ENCODE assay signal across 2 cellular contexts in the genomic region with DNA sequence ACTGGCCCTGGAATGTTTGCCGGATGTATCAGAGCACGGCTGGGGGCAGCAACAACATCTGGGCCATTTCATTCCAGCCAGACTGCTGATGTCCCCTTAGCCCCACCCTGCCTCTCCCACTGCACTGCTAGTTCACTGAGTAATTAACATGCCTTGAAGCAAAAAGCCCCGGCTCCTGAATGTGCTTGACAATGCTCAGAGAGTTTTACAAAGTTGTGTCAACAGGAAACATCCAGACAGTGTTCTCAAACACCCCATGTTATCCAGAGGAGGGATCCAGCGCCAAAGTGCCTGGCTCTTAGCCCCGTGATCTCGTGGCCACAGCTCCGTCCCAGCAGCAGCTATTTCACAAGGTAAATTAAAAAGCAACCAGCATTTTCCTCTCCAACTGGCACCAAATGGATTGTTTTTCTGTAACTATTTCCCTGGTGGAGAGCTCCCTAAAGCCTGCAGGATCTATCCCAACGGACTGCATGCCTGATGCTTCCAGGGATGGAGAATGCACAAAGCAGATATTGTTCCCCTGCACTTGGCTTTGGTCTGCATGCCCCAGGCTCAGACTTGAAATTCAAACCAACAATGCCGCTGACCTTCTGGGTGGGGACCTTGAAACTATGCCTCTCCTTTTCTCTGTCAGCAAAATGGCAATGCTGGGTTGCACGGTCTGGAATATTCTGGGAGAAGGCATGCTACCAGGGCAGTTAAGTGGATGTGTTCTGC.
TF ChIP-seq lines count a peak whose summit lies in the region.

No MANE protein-coding gene starts in this region.

TF ChIP-seq in PFSK-1, 5 proteins besides CTCF, POLR2A, EP300 and RAD21 (continued from another document):
- TF ChIP-seq REST (IDR thresholded peaks at IDR 0.05; ENCODE audit: insufficient read depth in 1 of 2, low read depth in 2 of 2, low read length in 2 of 2), result peak in 1 of 2 experiments; percentile 70; a peak in 2 of 4 replicates
- TF ChIP-seq POLR2AphosphoS5 (IDR thresholded peaks at IDR 0.05; ENCODE audit: low read depth, low read length), result no peak
- peak; percentile 84 for TF ChIP-seq FOXP2 (optimal IDR thresholded peaks at IDR 0.05; ENCODE audit: borderline replicate concordance, extremely low read depth, extremely low read length, insufficient read depth)
- no peak for TF ChIP-seq SIN3A (IDR thresholded peaks at IDR 0.05; ENCODE audit: borderline replicate concordance, insufficient read depth, low read length)

TF ChIP-seq in H1, 55 proteins besides CTCF, POLR2A, EP300 and RAD21 (continued from another document):
- TF ChIP-seq CREB1 (IDR thresholded peaks at IDR 0.05) (no peak), SIX5 (IDR thresholded peaks at IDR 0.05; ENCODE audit: low read depth, low read length) (no peak)
